ENCODE assay signal across 26 cellular contexts in genomic region chr14:43792980-43793379, GRCh38.
"Had no signal": no experiment of that assay in that cellular context is flagged by ENCODE, and none has a peak within 500 bp of the region (broad histone marks: within the 10 kb centered on the region; RNA-seq: fewer than 3 reads in every experiment).

No MANE protein-coding gene starts in this region.

- H3K9me3 ChIP-seq: left lung, lower lobe of right lung, pancreas, prostate gland, tibial nerve, uterus had no signal

- H3K4me3 ChIP-seq: left lung, lower lobe of right lung, pancreas, prostate gland, skin epidermis, tibial nerve, uterus had no signal

- H3K27me3 ChIP-seq: left lung, pancreas, tibial nerve, uterus had no signal

- H3K27ac ChIP-seq: left lung, lower lobe of right lung, pancreas, prostate gland, skin epidermis, tibial nerve, uterus had no signal

- DNase-seq: immature natural killer cell; kidney; left colon; left lung; lower lobe of right lung; mammary epithelial cell; mesenchymal stem cell; naive thymus-derived CD8-positive, alpha-beta T cell; nucleus accumbens; pancreas; posterior cingulate gyrus; retina; right cardiac atrium; stimulated activated CD4-positive, alpha-beta T cell treated with anti-CD3 and anti-CD28 coated beads, Interleukin-1b, Interleukin-23, amount 100 ng/mL, for 48 hours; stimulated activated CD4-positive, alpha-beta T cell treated with anti-CD3 and anti-CD28 coated beads, Interleukin-2, amount 100 ng/mL, for 48 hours; stimulated activated CD4-positive, alpha-beta T cell treated with anti-CD3 and anti-CD28 coated beads, Interleukin-4, amount 100 ng/mL, for 4 hours; stimulated activated CD8-positive, alpha-beta memory T cell treated with anti-CD3 and anti-CD28 coated beads, Interleukin-4, amount 100 ng/mL, for 48 hours; stimulated activated naive CD4-positive, alpha-beta T cell treated with Interleukin-2 at 50 U/mL for 16 hours; stimulated activated naive CD8-positive, alpha-beta T cell treated with anti-CD3 and anti-CD28 coated beads, Interleukin-15, amount 100 ng/mL, for 72 hours; substantia nigra; uterus had no signal

- H3K36me3 ChIP-seq: left lung, lower lobe of right lung, pancreas, prostate gland, tibial nerve, uterus had no signal

- H3K4me1 ChIP-seq: left lung, lower lobe of right lung, pancreas, prostate gland, tibial nerve, uterus had no signal

- ATAC-seq: left colon; left lung; lower lobe of right lung; naive thymus-derived CD8-positive, alpha-beta T cell; pancreas; right cardiac atrium; sciatic nerve; stimulated activated memory B cell treated with anti-CD40 and anti-IgM and Interleukin-4, amounts not matched to agents 10 μg/mL and 1 μg/mL and 100 μg/mL, for 72 hours; stimulated activated naive CD8-positive, alpha-beta T cell treated with anti-CD3 and anti-CD28 coated beads, Interleukin-15, amount 100 ng/mL, for 72 hours had no signal
